ENCODE assay signal across 2 cellular contexts in the genomic region with DNA sequence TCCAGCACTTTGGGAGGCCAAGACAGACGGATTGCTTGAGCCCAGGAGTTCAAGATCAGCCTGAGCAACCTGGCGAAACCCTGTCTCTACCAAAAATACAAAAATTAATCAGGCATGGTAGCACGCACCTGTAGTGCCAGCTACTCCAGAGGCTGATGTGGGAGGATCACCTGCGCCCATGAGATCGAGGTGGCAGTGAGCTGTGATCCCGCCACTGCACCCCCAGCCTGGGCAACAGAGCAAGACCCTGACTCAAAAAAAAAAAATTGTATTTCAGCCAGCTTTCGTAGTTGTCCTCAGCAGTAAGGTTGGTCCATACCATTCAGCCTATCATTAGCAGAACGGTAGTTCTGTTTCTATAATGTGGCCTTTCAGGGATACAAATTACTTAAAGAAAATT.
TF ChIP-seq lines count a peak whose summit lies in the region.

No MANE protein-coding gene starts in this region.

TF ChIP-seq in A549, 52 proteins besides CTCF, POLR2A, EP300 and RAD21 (continued from another document):
- TF ChIP-seq, protein P1, sequence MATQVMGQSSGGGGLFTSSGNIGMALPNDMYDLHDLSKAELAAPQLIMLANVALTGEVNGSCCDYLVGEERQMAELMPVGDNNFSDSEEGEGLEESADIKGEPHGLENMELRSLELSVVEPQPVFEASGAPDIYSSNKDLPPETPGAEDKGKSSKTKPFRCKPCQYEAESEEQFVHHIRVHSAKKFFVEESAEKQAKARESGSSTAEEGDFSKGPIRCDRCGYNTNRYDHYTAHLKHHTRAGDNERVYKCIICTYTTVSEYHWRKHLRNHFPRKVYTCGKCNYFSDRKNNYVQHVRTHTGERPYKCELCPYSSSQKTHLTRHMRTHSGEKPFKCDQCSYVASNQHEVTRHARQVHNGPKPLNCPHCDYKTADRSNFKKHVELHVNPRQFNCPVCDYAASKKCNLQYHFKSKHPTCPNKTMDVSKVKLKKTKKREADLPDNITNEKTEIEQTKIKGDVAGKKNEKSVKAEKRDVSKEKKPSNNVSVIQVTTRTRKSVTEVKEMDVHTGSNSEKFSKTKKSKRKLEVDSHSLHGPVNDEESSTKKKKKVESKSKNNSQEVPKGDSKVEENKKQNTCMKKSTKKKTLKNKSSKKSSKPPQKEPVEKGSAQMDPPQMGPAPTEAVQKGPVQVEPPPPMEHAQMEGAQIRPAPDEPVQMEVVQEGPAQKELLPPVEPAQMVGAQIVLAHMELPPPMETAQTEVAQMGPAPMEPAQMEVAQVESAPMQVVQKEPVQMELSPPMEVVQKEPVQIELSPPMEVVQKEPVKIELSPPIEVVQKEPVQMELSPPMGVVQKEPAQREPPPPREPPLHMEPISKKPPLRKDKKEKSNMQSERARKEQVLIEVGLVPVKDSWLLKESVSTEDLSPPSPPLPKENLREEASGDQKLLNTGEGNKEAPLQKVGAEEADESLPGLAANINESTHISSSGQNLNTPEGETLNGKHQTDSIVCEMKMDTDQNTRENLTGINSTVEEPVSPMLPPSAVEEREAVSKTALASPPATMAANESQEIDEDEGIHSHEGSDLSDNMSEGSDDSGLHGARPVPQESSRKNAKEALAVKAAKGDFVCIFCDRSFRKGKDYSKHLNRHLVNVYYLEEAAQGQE (IDR thresholded peaks at IDR 0.05): no peak
- TF ChIP-seq SREBF2 (IDR thresholded peaks at IDR 0.05) (no peak), TFCP2L1 (CRISPR knock-in tag; IDR thresholded peaks at IDR 0.05) (no peak), EHMT2 (IDR thresholded peaks at IDR 0.05; ENCODE audit: low read depth) (no peak), HOXB13 (CRISPR knock-in tag; IDR thresholded peaks at IDR 0.05; ENCODE audit: low read depth) (no peak), NFE2L2 (conservative IDR thresholded peaks at IDR 0.05; ENCODE audit: low read length) (no peak), KDM5A (IDR thresholded peaks at IDR 0.05) (no peak), RNF2 (IDR thresholded peaks at IDR 0.05; ENCODE audit: borderline replicate concordance, low read depth) (no peak)
- TF ChIP-seq, protein P2, sequence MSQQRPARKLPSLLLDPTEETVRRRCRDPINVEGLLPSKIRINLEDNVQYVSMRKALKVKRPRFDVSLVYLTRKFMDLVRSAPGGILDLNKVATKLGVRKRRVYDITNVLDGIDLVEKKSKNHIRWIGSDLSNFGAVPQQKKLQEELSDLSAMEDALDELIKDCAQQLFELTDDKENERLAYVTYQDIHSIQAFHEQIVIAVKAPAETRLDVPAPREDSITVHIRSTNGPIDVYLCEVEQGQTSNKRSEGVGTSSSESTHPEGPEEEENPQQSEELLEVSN (IDR thresholded peaks at IDR 0.05; ENCODE audit: borderline replicate concordance, low read depth): no peak
- TF ChIP-seq, protein P3, sequence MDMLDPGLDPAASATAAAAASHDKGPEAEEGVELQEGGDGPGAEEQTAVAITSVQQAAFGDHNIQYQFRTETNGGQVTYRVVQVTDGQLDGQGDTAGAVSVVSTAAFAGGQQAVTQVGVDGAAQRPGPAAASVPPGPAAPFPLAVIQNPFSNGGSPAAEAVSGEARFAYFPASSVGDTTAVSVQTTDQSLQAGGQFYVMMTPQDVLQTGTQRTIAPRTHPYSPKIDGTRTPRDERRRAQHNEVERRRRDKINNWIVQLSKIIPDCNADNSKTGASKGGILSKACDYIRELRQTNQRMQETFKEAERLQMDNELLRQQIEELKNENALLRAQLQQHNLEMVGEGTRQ (IDR thresholded peaks at IDR 0.05): no peak
- TF ChIP-seq, protein P4, sequence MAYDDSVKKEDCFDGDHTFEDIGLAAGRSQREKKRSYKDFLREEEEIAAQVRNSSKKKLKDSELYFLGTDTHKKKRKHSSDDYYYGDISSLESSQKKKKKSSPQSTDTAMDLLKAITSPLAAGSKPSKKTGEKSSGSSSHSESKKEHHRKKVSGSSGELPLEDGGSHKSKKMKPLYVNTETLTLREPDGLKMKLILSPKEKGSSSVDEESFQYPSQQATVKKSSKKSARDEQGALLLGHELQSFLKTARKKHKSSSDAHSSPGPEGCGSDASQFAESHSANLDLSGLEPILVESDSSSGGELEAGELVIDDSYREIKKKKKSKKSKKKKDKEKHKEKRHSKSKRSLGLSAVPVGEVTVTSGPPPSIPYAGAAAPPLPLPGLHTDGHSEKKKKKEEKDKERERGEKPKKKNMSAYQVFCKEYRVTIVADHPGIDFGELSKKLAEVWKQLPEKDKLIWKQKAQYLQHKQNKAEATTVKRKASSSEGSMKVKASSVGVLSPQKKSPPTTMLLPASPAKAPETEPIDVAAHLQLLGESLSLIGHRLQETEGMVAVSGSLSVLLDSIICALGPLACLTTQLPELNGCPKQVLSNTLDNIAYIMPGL (CRISPR knock-in tag; IDR thresholded peaks at IDR 0.05; ENCODE audit: borderline replicate concordance): no peak
- TF ChIP-seq, protein P5, sequence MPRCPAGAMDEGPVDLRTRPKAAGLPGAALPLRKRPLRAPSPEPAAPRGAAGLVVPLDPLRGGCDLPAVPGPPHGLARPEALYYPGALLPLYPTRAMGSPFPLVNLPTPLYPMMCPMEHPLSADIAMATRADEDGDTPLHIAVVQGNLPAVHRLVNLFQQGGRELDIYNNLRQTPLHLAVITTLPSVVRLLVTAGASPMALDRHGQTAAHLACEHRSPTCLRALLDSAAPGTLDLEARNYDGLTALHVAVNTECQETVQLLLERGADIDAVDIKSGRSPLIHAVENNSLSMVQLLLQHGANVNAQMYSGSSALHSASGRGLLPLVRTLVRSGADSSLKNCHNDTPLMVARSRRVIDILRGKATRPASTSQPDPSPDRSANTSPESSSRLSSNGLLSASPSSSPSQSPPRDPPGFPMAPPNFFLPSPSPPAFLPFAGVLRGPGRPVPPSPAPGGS (IDR thresholded peaks at IDR 0.05): no peak

TF ChIP-seq in GM23338, 12 proteins besides CTCF, POLR2A, EP300 and RAD21 (continued from another document):
- TF ChIP-seq, protein P6, sequence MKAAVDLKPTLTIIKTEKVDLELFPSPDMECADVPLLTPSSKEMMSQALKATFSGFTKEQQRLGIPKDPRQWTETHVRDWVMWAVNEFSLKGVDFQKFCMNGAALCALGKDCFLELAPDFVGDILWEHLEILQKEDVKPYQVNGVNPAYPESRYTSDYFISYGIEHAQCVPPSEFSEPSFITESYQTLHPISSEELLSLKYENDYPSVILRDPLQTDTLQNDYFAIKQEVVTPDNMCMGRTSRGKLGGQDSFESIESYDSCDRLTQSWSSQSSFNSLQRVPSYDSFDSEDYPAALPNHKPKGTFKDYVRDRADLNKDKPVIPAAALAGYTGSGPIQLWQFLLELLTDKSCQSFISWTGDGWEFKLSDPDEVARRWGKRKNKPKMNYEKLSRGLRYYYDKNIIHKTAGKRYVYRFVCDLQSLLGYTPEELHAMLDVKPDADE (IDR thresholded peaks at IDR 0.05): no peak
- TF ChIP-seq, protein P7, sequence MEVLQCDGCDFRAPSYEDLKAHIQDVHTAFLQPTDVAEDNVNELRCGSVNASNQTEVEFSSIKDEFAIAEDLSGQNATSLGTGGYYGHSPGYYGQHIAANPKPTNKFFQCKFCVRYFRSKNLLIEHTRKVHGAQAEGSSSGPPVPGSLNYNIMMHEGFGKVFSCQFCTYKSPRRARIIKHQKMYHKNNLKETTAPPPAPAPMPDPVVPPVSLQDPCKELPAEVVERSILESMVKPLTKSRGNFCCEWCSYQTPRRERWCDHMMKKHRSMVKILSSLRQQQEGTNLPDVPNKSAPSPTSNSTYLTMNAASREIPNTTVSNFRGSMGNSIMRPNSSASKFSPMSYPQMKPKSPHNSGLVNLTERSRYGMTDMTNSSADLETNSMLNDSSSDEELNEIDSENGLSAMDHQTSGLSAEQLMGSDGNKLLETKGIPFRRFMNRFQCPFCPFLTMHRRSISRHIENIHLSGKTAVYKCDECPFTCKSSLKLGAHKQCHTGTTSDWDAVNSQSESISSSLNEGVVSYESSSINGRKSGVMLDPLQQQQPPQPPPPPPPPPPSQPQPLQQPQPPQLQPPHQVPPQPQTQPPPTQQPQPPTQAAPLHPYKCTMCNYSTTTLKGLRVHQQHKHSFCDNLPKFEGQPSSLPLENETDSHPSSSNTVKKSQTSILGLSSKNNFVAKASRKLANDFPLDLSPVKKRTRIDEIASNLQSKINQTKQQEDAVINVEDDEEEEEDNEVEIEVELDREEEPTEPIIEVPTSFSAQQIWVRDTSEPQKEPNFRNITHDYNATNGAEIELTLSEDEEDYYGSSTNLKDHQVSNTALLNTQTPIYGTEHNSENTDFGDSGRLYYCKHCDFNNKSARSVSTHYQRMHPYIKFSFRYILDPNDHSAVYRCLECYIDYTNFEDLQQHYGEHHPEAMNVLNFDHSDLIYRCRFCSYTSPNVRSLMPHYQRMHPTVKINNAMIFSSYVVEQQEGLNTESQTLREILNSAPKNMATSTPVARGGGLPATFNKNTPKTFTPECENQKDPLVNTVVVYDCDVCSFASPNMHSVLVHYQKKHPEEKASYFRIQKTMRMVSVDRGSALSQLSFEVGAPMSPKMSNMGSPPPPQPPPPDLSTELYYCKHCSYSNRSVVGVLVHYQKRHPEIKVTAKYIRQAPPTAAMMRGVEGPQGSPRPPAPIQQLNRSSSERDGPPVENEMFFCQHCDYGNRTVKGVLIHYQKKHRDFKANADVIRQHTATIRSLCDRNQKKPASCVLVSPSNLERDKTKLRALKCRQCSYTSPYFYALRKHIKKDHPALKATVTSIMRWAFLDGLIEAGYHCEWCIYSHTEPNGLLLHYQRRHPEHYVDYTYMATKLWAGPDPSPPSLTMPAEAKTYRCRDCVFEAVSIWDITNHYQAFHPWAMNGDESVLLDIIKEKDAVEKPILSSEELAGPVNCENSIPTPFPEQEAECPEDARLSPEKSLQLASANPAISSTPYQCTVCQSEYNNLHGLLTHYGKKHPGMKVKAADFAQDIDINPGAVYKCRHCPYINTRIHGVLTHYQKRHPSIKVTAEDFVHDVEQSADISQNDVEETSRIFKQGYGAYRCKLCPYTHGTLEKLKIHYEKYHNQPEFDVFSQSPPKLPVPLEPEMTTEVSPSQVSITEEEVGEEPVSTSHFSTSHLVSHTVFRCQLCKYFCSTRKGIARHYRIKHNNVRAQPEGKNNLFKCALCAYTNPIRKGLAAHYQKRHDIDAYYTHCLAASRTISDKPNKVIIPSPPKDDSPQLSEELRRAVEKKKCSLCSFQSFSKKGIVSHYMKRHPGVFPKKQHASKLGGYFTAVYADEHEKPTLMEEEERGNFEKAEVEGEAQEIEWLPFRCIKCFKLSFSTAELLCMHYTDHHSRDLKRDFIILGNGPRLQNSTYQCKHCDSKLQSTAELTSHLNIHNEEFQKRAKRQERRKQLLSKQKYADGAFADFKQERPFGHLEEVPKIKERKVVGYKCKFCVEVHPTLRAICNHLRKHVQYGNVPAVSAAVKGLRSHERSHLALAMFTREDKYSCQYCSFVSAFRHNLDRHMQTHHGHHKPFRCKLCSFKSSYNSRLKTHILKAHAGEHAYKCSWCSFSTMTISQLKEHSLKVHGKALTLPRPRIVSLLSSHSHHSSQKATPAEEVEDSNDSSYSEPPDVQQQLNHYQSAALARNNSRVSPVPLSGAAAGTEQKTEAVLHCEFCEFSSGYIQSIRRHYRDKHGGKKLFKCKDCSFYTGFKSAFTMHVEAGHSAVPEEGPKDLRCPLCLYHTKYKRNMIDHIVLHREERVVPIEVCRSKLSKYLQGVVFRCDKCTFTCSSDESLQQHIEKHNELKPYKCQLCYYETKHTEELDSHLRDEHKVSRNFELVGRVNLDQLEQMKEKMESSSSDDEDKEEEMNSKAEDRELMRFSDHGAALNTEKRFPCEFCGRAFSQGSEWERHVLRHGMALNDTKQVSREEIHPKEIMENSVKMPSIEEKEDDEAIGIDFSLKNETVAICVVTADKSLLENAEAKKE (CRISPR knock-in tag; IDR thresholded peaks at IDR 0.05): no peak
- TF ChIP-seq POLR2AphosphoS5 (IDR thresholded peaks at IDR 0.05; ENCODE audit: low read depth): no peak
- no peak for TF ChIP-seq STAT1 (IDR thresholded peaks at IDR 0.05; ENCODE audit: unreplicated experiment)
TF ChIP-seq in GM23338: peak in this region for 0.
